Comparison of ENCODE assay signal across 9 cellular contexts in the genomic region with DNA sequence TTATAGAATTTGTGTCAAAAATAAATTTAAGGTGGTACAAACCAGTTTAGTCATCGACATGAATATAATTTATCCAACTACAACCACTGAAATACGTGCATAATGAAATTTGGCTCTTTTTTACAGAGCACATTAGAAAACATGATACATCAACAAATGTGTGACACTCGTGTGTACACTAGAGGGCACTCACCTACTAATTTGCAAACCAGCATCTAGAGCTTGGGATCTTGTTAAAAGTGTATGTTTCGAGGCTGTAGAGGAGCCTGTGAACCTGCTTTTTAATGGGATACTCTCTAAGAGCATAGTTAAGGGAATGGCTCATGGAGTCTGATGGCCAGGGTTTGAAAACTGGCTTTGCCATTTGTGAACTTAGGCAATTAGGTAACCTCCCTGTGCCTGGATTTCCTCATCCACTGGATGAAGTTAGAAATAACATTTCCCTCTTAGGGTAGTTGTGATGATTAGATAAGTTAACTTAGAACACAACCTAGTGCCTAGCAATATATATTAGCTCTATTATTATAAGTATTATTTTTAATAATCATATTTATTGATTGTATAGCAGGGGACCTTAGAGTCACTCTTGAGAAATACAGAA. TPM values are rescaled to one million over a fixed set of nuclear protein-coding genes. Genes with fewer than 3 reads are reported as not detected.
DNase-seq lines count a peak whose midpoint lies in the region; ATAC-seq and TF ChIP-seq lines count a peak whose summit lies in the region.
"Had no signal": no experiment of that assay in that cellular context is flagged by ENCODE, and none has a peak within 500 bp of the region (broad histone marks: within the 10 kb centered on the region; RNA-seq: fewer than 3 reads in every experiment).

No MANE protein-coding gene starts in this region.

- ATAC-seq in naive thymus-derived CD8-positive, alpha-beta T cell = peak; percentile 51 to 65

- H3K9me3 ChIP-seq in HAP-1 = no peaks in the 10 kb centered on the region
- no peaks in the 10 kb centered on the region for H3K9me3 ChIP-seq in SK-N-SH
- no peaks in the 10 kb centered on the region for H3K9me3 ChIP-seq in esophagus squamous epithelium
- H3K9me3 ChIP-seq: SJSA1 had no signal

- peaks cover 0 to 4% (median 0%) of the 10 kb centered on the region in 9 donors for H3K9me3 Mint-ChIP-seq in naive thymus-derived CD8-positive, alpha-beta T cell
- H3K9me3 Mint-ChIP-seq in activated CD4-positive, alpha-beta memory T cell treated with anti-CD3 and anti-CD28 coated beads for 36 hours = no peaks in the 10 kb centered on the region

- H3K9ac ChIP-seq in SK-N-SH = no peak overlapping the region

- no peaks in the 10 kb centered on the region for H3F3A ChIP-seq in SK-N-SH (replicated peaks; ENCODE audit: insufficient read depth)

- peak overlapping the region; percentile 78 for H2AFZ ChIP-seq in SK-N-SH (ENCODE audit: low read depth)

- CTCF ChIA-PET in GM10248 (lab: Yijun Ruan, JAX) (interaction anchor here (0.7 to 16.7 kb wide), 63 partner anchors 10 to 1204 kb away, joined by 3 to 269 read pairs (median 6); a partner anchor contains a TSS), SK-N-SH (lab: Yijun Ruan, JAX) (interaction anchor here (0.6 to 6.2 kb wide), 66 partner anchors 10 to 878 kb away, joined by 3 to 197 read pairs (median 5); a partner anchor contains a TSS)
- CTCF ChIA-PET in activated CD4-positive, alpha-beta memory T cell treated with anti-CD3 and anti-CD28 coated beads for 36 hours (lab: Charles Lee) = interaction anchor here (0.6 to 6.5 kb wide), 32 partner anchors 9 to 1084 kb away, joined by 3 to 78 read pairs (median 4); a partner anchor contains a TSS

- H3K27me3 ChIP-seq in HAP-1 (ENCODE audit: low read depth) (no peaks in the 10 kb centered on the region), SK-N-SH (ENCODE audit: insufficient read depth) (no peaks in the 10 kb centered on the region), esophagus squamous epithelium (no peaks in the 10 kb centered on the region)
- H3K27me3 ChIP-seq: SJSA1 had no signal

- H3K4me3 ChIP-seq in AG10803 (ENCODE audit: low read length) (no peak overlapping the region), HAP-1 (no peak overlapping the region), LNCaP clone FGC (ENCODE audit: low read depth, low read length) (no peak overlapping the region), SK-N-SH (ENCODE audit: low read depth in 2 of 2, low read length in 1 of 2) (peak overlapping the region in 1 of 2 experiments; percentile 33; a peak in 1 of 4 replicates), esophagus squamous epithelium (no peak overlapping the region)
- H3K4me3 ChIP-seq: SJSA1 had no signal

- H3K36me3 Mint-ChIP-seq in naive thymus-derived CD8-positive, alpha-beta T cell = peaks cover 0 to under 1% (median 0%) of the 10 kb centered on the region in 3 donors
- no peaks in the 10 kb centered on the region for H3K36me3 Mint-ChIP-seq in activated CD4-positive, alpha-beta memory T cell treated with anti-CD3 and anti-CD28 coated beads for 36 hours

- H3K27ac ChIP-seq in SK-N-SH (ENCODE audit: low read depth in 2 of 2, low read length in 1 of 2) = no peak overlapping the region; a peak in 1 of 4 replicates
- H3K27ac ChIP-seq in esophagus squamous epithelium = no peak overlapping the region
- H3K27ac ChIP-seq: SJSA1 had no signal

- no peaks in the 10 kb centered on the region for H3K36me3 ChIP-seq in HAP-1 (replicated peaks)
- no peaks in the 10 kb centered on the region for H3K36me3 ChIP-seq in SK-N-SH (replicated peaks in 1 of 2; ENCODE audit: control insufficient read depth in 1 of 2, insufficient read depth in 2 of 2, low read length in 1 of 2)
- H3K36me3 ChIP-seq in esophagus squamous epithelium = no peaks in the 10 kb centered on the region
- H3K36me3 ChIP-seq: SJSA1 had no signal

- DNase-seq in AG10803 (ENCODE audit: low read depth) = peak; percentile 68
- peak; percentile 53 for DNase-seq in GM10248 (ENCODE audit: extremely low spot score)
- peak; percentile 39 to 72 for DNase-seq in HAP-1 (ENCODE audit: low spot score in 2 of 2)
- peak; percentile 42 for DNase-seq in LNCaP clone FGC (ENCODE audit: low read depth)
- DNase-seq in SK-N-SH = peak; percentile 51
- no peak for DNase-seq in esophagus squamous epithelium (lab: John Stamatoyannopoulos, UW)
- peak in 4 of 10 donors; percentile 5 to 33 (median 10) for DNase-seq in naive thymus-derived CD8-positive, alpha-beta T cell
- no peak for DNase-seq in activated CD4-positive, alpha-beta memory T cell treated with anti-CD3 and anti-CD28 coated beads for 36 hours

- no peaks in the 10 kb centered on the region for H4K20me1 ChIP-seq in SK-N-SH (ENCODE audit: insufficient read depth)

- H3K27ac Mint-ChIP-seq in naive thymus-derived CD8-positive, alpha-beta T cell = no peak overlapping the region
- no peak overlapping the region for H3K27ac Mint-ChIP-seq in activated CD4-positive, alpha-beta memory T cell treated with anti-CD3 and anti-CD28 coated beads for 36 hours

- TF ChIP-seq POLR2A in esophagus squamous epithelium (IDR thresholded peaks at IDR 0.05) = no peak

- POLR2A ChIA-PET in GM10248 (lab: Yijun Ruan, JAX) = no interaction called here
- POLR2A ChIA-PET in SK-N-SH (lab: Yijun Ruan, JAX) = interaction anchor here (1.0 to 1.5 kb wide), 2 partner anchors 130 to 131 kb away, joined by 5 to 11 read pairs; no protein-coding TSS in a partner anchor
- POLR2A ChIA-PET in naive thymus-derived CD8-positive, alpha-beta T cell (lab: Charles Lee) = no interaction called here
- POLR2A ChIA-PET in activated CD4-positive, alpha-beta memory T cell treated with anti-CD3 and anti-CD28 coated beads for 36 hours (lab: Charles Lee) = interaction anchor here (1.0 kb wide), 1 partner anchor 9 kb away, joined by 3 read pairs; a partner anchor contains a TSS

- intact Hi-C loops in esophagus squamous epithelium (cut with DNase I) = loop anchor here (5.0 kb wide), 1 partner anchor 215 kb away; no protein-coding TSS in a partner anchor
- intact Hi-C loops in activated CD4-positive, alpha-beta memory T cell treated with anti-CD3 and anti-CD28 coated beads for 36 hours (cut with micrococcal nuclease) = loop anchor here (1.0 kb wide), 3 partner anchors 55 to 563 kb away; no protein-coding TSS in a partner anchor

- H3K79me2 ChIP-seq in SK-N-SH (ENCODE audit: insufficient read depth) = no peaks in the 10 kb centered on the region

- H3K9me2 ChIP-seq in SK-N-SH = no peaks in the 10 kb centered on the region

- WGBS in SK-N-SH (ENCODE audit: low lambda C conversion rate) = 6% methylated on average over 4 of the region's 4 CpGs
- 5 to 10% methylated on average over 4 of the region's 4 CpGs for whole genome bisulfite sequencing in esophagus squamous epithelium, 2 donors

- TF ChIP-seq EP300 in SK-N-SH (IDR thresholded peaks at IDR 0.05; ENCODE audit: borderline replicate concordance in 1 of 2, low read depth in 1 of 2, low read length in 1 of 2) = no peak

- TF ChIP-seq CTCF in AG10803 (conservative IDR thresholded peaks at IDR 0.05; ENCODE audit: low read length) = peak; percentile 90
- TF ChIP-seq CTCF in GM10248 (IDR thresholded peaks at IDR 0.05; ENCODE audit: control extremely low read depth, extremely low read depth, low read depth, missing control alignments) = peak; percentile 81
- TF ChIP-seq CTCF in LNCaP clone FGC (IDR thresholded peaks at IDR 0.05; ENCODE audit: control insufficient read depth, extremely low read depth, insufficient read depth) = peak; percentile 87
- peak; percentile 88 for TF ChIP-seq CTCF in SK-N-SH (IDR thresholded peaks at IDR 0.05)
- TF ChIP-seq CTCF in esophagus squamous epithelium (IDR thresholded peaks at IDR 0.05) = peak; percentile 19 to 72 (median 52)

- H3K4me1 Mint-ChIP-seq in naive thymus-derived CD8-positive, alpha-beta T cell = no peaks in the 10 kb centered on the region
- H3K4me1 Mint-ChIP-seq in activated CD4-positive, alpha-beta memory T cell treated with anti-CD3 and anti-CD28 coated beads for 36 hours (ENCODE audit: low read depth) = no peaks in the 10 kb centered on the region

- peaks cover under 1 to 11% (median 7%) of the 10 kb centered on the region in 5 donors for H3K27me3 Mint-ChIP-seq in naive thymus-derived CD8-positive, alpha-beta T cell
- H3K27me3 Mint-ChIP-seq in activated CD4-positive, alpha-beta memory T cell treated with anti-CD3 and anti-CD28 coated beads for 36 hours = peaks cover 9% of the 10 kb centered on the region

- H3K4me1 ChIP-seq in HAP-1 (no peaks in the 10 kb centered on the region), SK-N-SH (ENCODE audit: control insufficient read depth in 1 of 2, insufficient read depth in 2 of 2, low read depth in 1 of 2, low read length in 1 of 2) (no peaks in the 10 kb centered on the region; a peak in 1 of 4 replicates), esophagus squamous epithelium (no peaks in the 10 kb centered on the region)
- H3K4me1 ChIP-seq: SJSA1 had no signal

- in situ Hi-C loops in HAP-1 (cut with MboI; ENCODE audit: low sequenced_read_pairs) = loop anchor here (5.0 to 10.0 kb wide), 2 partner anchors 215 to 393 kb away; no protein-coding TSS in a partner anchor

- TF ChIP-seq RAD21 in SK-N-SH (IDR thresholded peaks at IDR 0.05; ENCODE audit: low read length) = peak; percentile 99

- H3K4me3 Mint-ChIP-seq in naive thymus-derived CD8-positive, alpha-beta T cell = no peak overlapping the region
- H3K4me3 Mint-ChIP-seq in activated CD4-positive, alpha-beta memory T cell treated with anti-CD3 and anti-CD28 coated beads for 36 hours = no peak overlapping the region

- no peak overlapping the region for H3K4me2 ChIP-seq in SK-N-SH

TF ChIP-seq in SK-N-SH, 30 proteins besides CTCF, POLR2A, EP300 and RAD21 (continues in another document):
- TF ChIP-seq SMC3 (IDR thresholded peaks at IDR 0.05; ENCODE audit: low read depth, low read length) (peak; percentile 94), RCOR1 (IDR thresholded peaks at IDR 0.05; ENCODE audit: low read length) (0 out of 2 replicates have a peak, but pooled peaks have one; percentile 27), RFX5 (IDR thresholded peaks at IDR 0.05; ENCODE audit: low read length) (0 out of 2 replicates have a peak, but pooled peaks have one; percentile 32)
- TF ChIP-seq, protein P1, sequence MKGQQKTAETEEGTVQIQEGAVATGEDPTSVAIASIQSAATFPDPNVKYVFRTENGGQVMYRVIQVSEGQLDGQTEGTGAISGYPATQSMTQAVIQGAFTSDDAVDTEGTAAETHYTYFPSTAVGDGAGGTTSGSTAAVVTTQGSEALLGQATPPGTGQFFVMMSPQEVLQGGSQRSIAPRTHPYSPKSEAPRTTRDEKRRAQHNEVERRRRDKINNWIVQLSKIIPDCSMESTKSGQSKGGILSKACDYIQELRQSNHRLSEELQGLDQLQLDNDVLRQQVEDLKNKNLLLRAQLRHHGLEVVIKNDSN (IDR thresholded peaks at IDR 0.05; ENCODE audit: borderline replicate concordance, low read depth) = no peak

RNA-seq across cellular contexts. Expression of a gene that starts 8.8 kb away (rescaled TPM):
- polyA plus RNA-seq in SK-N-SH (2012; rRNA removed) = 36.7 and 37.2 TPM in 2 replicates
- 30.1 and 30.5 TPM in 2 replicates for polyA plus RNA-seq in SK-N-SH (2012; cell fraction: cytosol; rRNA removed)
- 66.4 and 110 TPM in 2 replicates for polyA plus RNA-seq in SK-N-SH (2012; cell fraction: nucleus; rRNA removed)
- 10 to 100 TPM; 18.3 to 23.6 (median 21.4) TPM for total RNA-seq in esophagus squamous epithelium
- 10 to 100 TPM; 24.5 to 27.1 TPM for total RNA-seq in naive thymus-derived CD8-positive, alpha-beta T cell
- 1 to 10 TPM; 2.4 to 3.4 (median 2.6) TPM for polyA plus RNA-seq in naive thymus-derived CD8-positive, alpha-beta T cell
- 10 to 100 TPM; 36.0 to 39.2 TPM for total RNA-seq in activated CD4-positive, alpha-beta memory T cell treated with anti-CD3 and anti-CD28 coated beads for 36 hours

Comparison
In these comparisons a context has a peak if more than half of its experiments do, and no peak if none do; other contexts are left out.
1. DNase-seq: peak in AG10803 (single experiment), GM10248 (single experiment), HAP-1 (2 of 2), LNCaP clone FGC (single experiment) and SK-N-SH (single experiment); none in esophagus squamous epithelium (single experiment) and activated CD4-positive, alpha-beta memory T cell treated with anti-CD3 and anti-CD28 coated beads for 36 hours (single experiment).
2. POLR2A ChIA-PET loops: an anchor here in SK-N-SH (1.0 to 1.5 kb wide) and activated CD4-positive, alpha-beta memory T cell treated with anti-CD3 and anti-CD28 coated beads for 36 hours (1.0 kb wide); none called in GM10248 and naive thymus-derived CD8-positive, alpha-beta T cell.
3. Peak in every context shown above with its lines, with median percentiles within 50 percentile points of each other: CTCF ChIP-seq.